Comparison of ENCODE assay signal across 1 cellular context in genomic region chr1:15603050-15603965, GRCh38.
TF ChIP-seq lines count a peak whose summit lies in the region.

No MANE protein-coding gene starts in this region.

TF ChIP-seq in SK-N-SH, 30 proteins besides CTCF, POLR2A, EP300 and RAD21:
- peak; percentile 100 for TF ChIP-seq USF1 (IDR thresholded peaks at IDR 0.05; ENCODE audit: borderline replicate concordance, low read depth)
- TF ChIP-seq YY1 (IDR thresholded peaks at IDR 0.05; ENCODE audit: low read depth) = no peak
- TF ChIP-seq NRF1 (IDR thresholded peaks at IDR 0.05; ENCODE audit: low read depth, low read length) = no peak
- no peak for TF ChIP-seq GABPA (IDR thresholded peaks at IDR 0.05; ENCODE audit: low read depth)
- TF ChIP-seq SIN3A (IDR thresholded peaks at IDR 0.05; ENCODE audit: borderline replicate concordance, low read depth, low read length) = no peak
- peak; percentile 98 for TF ChIP-seq USF2 (IDR thresholded peaks at IDR 0.05; ENCODE audit: borderline replicate concordance, low read depth, low read length)
- 0 out of 2 replicates have a peak, but pooled peaks have one; percentile 13 for TF ChIP-seq REST (IDR thresholded peaks at IDR 0.05; ENCODE audit: low read depth, low read length)
- TF ChIP-seq MAX (IDR thresholded peaks at IDR 0.05; ENCODE audit: low read depth) = peak; percentile 99
- peak; percentile 65; the same call in 1 of the 2 replicates for TF ChIP-seq TAF1 (IDR thresholded peaks at IDR 0.05; ENCODE audit: borderline replicate concordance, low read depth, low read length)
- peak; percentile 73 for TF ChIP-seq MXI1 (IDR thresholded peaks at IDR 0.05; ENCODE audit: low read depth, low read length)
- peak; percentile 93 for TF ChIP-seq POLR2AphosphoS5 (IDR thresholded peaks at IDR 0.05; ENCODE audit: low read depth, low read length)
- TF ChIP-seq RFX5 (IDR thresholded peaks at IDR 0.05; ENCODE audit: low read length) = peak; percentile 88
- no peak for TF ChIP-seq JUND (IDR thresholded peaks at IDR 0.05)
